In genomic region chr3:55686720-55687254, GRCh38 we compare ENCODE assay signal across 18 cellular contexts.
A peak's percentile ranks its signal among the peaks of the same experiment; 100 is the strongest.
DNase-seq lines count a peak whose midpoint lies in the region; TF ChIP-seq lines count a peak whose summit lies in the region.
"Had no signal": no experiment of that assay in that cellular context is flagged by ENCODE, and none has a peak within 500 bp of the region (broad histone marks: within the 10 kb centered on the region; RNA-seq: fewer than 3 reads in every experiment).

No MANE protein-coding gene starts in this region.

- H3K4me1 ChIP-seq in Karpas-422 (ENCODE audit: low read length) = peaks cover 80% of the 10 kb centered on the region

- H3K27ac Mint-ChIP-seq in osteocyte (ENCODE audit: unreplicated experiment) = no peak overlapping the region
- H3K27ac Mint-ChIP-seq: activated naive CD4-positive, alpha-beta T cell treated with anti-CD3 and anti-CD28 coated beads, Interleukin-2, amount 10 ng/mL, durations not matched to agents 7 days and 5 days; CD4-positive, alpha-beta T cell; mesothelial cell of epicardium; stimulated activated naive CD8-positive, alpha-beta T cell treated with anti-CD3 and anti-CD28 coated beads, Interleukin-15, amount 100 ng/mL, for 72 hours had no signal

- no peaks in the 10 kb centered on the region for H3K27me3 ChIP-seq in Karpas-422 (ENCODE audit: low read length)
- no peaks in the 10 kb centered on the region for H3K27me3 ChIP-seq in WERI-Rb-1 (ENCODE audit: insufficient read depth, low read depth, severe bottlenecking)
- H3K27me3 ChIP-seq: esophagus muscularis mucosa had no signal

- H3K9me3 ChIP-seq in Karpas-422 (ENCODE audit: low read length) = no peaks in the 10 kb centered on the region
- H3K9me3 ChIP-seq in WERI-Rb-1 (ENCODE audit: severe bottlenecking) = no peaks in the 10 kb centered on the region
- H3K9me3 ChIP-seq: esophagus muscularis mucosa had no signal

- DNase-seq in AG10803 (ENCODE audit: low read depth) = peak; percentile 66
- DNase-seq in Karpas-422 = no peak
- DNase-seq in WERI-Rb-1 = peak; percentile 48
- peak; percentile 82 for DNase-seq in islet precursor cell
- no peak for DNase-seq in middle frontal gyrus (ENCODE audit: extremely low spot score, low spot score)
- no peak for DNase-seq in glomerular visceral epithelial cell (ENCODE audit: extremely low spot score)
- no peak for DNase-seq in osteocyte (ENCODE audit: extremely low spot score, unreplicated experiment)
- DNase-seq in NCI-H2029 (lab: John Stamatoyannopoulos, UW) = no peak
- DNase-seq: activated naive CD4-positive, alpha-beta T cell treated with anti-CD3 and anti-CD28 coated beads, Interleukin-2, amount 10 ng/mL, durations not matched to agents 7 days and 5 days; activated T-cell treated with anti-CD3 and anti-CD28 coated beads for 4 hours; CD4-positive, alpha-beta T cell; DMS79; NCI-H187 treated with DMSO at 0.1 percent for 48 hours; NCI-H524; right cardiac atrium; stimulated activated naive CD8-positive, alpha-beta T cell treated with anti-CD3 and anti-CD28 coated beads, Interleukin-15, amount 100 ng/mL, for 72 hours had no signal

- no peaks in the 10 kb centered on the region for H3K9me3 Mint-ChIP-seq in osteocyte (ENCODE audit: unreplicated experiment)
- H3K9me3 Mint-ChIP-seq: activated naive CD4-positive, alpha-beta T cell treated with anti-CD3 and anti-CD28 coated beads, Interleukin-2, amount 10 ng/mL, durations not matched to agents 7 days and 5 days; CD4-positive, alpha-beta T cell; mesothelial cell of epicardium; stimulated activated naive CD8-positive, alpha-beta T cell treated with anti-CD3 and anti-CD28 coated beads, Interleukin-15, amount 100 ng/mL, for 72 hours had no signal

- no peak overlapping the region for H3K4me3 Mint-ChIP-seq in osteocyte (ENCODE audit: unreplicated experiment)
- H3K4me3 Mint-ChIP-seq: activated naive CD4-positive, alpha-beta T cell treated with anti-CD3 and anti-CD28 coated beads, Interleukin-2, amount 10 ng/mL, durations not matched to agents 7 days and 5 days; CD4-positive, alpha-beta T cell; mesothelial cell of epicardium; stimulated activated naive CD8-positive, alpha-beta T cell treated with anti-CD3 and anti-CD28 coated beads, Interleukin-15, amount 100 ng/mL, for 72 hours had no signal

- peak overlapping the region; percentile 62 for H3K9ac ChIP-seq in Karpas-422 (ENCODE audit: low read length)

- H3K27me3 Mint-ChIP-seq in osteocyte (ENCODE audit: unreplicated experiment) = peaks cover 13% of the 10 kb centered on the region
- H3K27me3 Mint-ChIP-seq: activated naive CD4-positive, alpha-beta T cell treated with anti-CD3 and anti-CD28 coated beads, Interleukin-2, amount 10 ng/mL, durations not matched to agents 7 days and 5 days; CD4-positive, alpha-beta T cell; stimulated activated naive CD8-positive, alpha-beta T cell treated with anti-CD3 and anti-CD28 coated beads, Interleukin-15, amount 100 ng/mL, for 72 hours had no signal

- H4K20me1 ChIP-seq in Karpas-422 (ENCODE audit: insufficient read depth, low read depth, low read length) = no peaks in the 10 kb centered on the region

- H3K36me3 Mint-ChIP-seq in osteocyte (ENCODE audit: unreplicated experiment) = no peaks in the 10 kb centered on the region
- H3K36me3 Mint-ChIP-seq: activated naive CD4-positive, alpha-beta T cell treated with anti-CD3 and anti-CD28 coated beads, Interleukin-2, amount 10 ng/mL, durations not matched to agents 7 days and 5 days; mesothelial cell of epicardium had no signal

- peak overlapping the region; percentile 62 for H3K4me2 ChIP-seq in Karpas-422 (ENCODE audit: low read depth, low read length, poor library complexity, severe bottlenecking)

- H3K36me3 ChIP-seq in Karpas-422 (ENCODE audit: insufficient read depth, low read length) (no peaks in the 10 kb centered on the region), WERI-Rb-1 (no peaks in the 10 kb centered on the region)
- H3K36me3 ChIP-seq: esophagus muscularis mucosa had no signal

- H3K9me2 ChIP-seq in Karpas-422 (replicated peaks; ENCODE audit: insufficient read depth, low read length) = no peaks in the 10 kb centered on the region

- H3K4me3 ChIP-seq in AG10803 (ENCODE audit: low read length) = no peak overlapping the region
- peak overlapping the region; percentile 46 for H3K4me3 ChIP-seq in Karpas-422 (ENCODE audit: low read length)
- H3K4me3 ChIP-seq in WERI-Rb-1 (ENCODE audit: low read depth, low read length) = peak overlapping the region; percentile 13
- H3K4me3 ChIP-seq: esophagus muscularis mucosa had no signal

- H3K4me1 Mint-ChIP-seq in osteocyte (ENCODE audit: unreplicated experiment) = no peaks in the 10 kb centered on the region
- H3K4me1 Mint-ChIP-seq: activated naive CD4-positive, alpha-beta T cell treated with anti-CD3 and anti-CD28 coated beads, Interleukin-2, amount 10 ng/mL, durations not matched to agents 7 days and 5 days; stimulated activated naive CD8-positive, alpha-beta T cell treated with anti-CD3 and anti-CD28 coated beads, Interleukin-15, amount 100 ng/mL, for 72 hours had no signal

- H3K27ac ChIP-seq in Karpas-422 (ENCODE audit: low read length) = peak overlapping the region; percentile 68
- H3K27ac ChIP-seq in WERI-Rb-1 = peak overlapping the region; percentile 25; the same call in 1 of the 2 replicates
- H3K27ac ChIP-seq: esophagus muscularis mucosa had no signal

- H2AFZ ChIP-seq in Karpas-422 (ENCODE audit: low read length) = peak overlapping the region; percentile 66

- H3K79me2 ChIP-seq in Karpas-422 (ENCODE audit: low read length) = no peaks in the 10 kb centered on the region

- TF ChIP-seq CTCF in AG10803 (conservative IDR thresholded peaks at IDR 0.05; ENCODE audit: low read length) (no peak), WERI-Rb-1 (IDR thresholded peaks at IDR 0.05; ENCODE audit: low read depth, low read length) (no peak), osteocyte (IDR thresholded peaks at IDR 0.05) (no peak)

Comparison
In these comparisons a context has a peak if more than half of its experiments do, and no peak if none do; other contexts are left out.
1. DNase-seq: peak in AG10803 (single experiment), WERI-Rb-1 (single experiment) and islet precursor cell (single experiment); none in Karpas-422 (single experiment), middle frontal gyrus (single experiment), glomerular visceral epithelial cell (single experiment), osteocyte (single experiment) and NCI-H2029 (single experiment).